8 cellular contexts compared by ENCODE assay signal in genomic region chr2:14633031-14633430, GRCh38. TPM values are rescaled to one million over a fixed set of nuclear protein-coding genes. Genes with fewer than 3 reads are reported as not detected.
A peak's percentile ranks its signal among the peaks of the same experiment; 100 is the strongest.
DNase-seq lines count a peak whose midpoint lies in the region; ATAC-seq and TF ChIP-seq lines count a peak whose summit lies in the region.

No MANE protein-coding gene starts in this region.

- H3K9me3 ChIP-seq in left ventricle myocardium inferior (replicated peaks) (no peaks in the 10 kb centered on the region), lung (ENCODE audit: control insufficient read depth in 2 of 2, insufficient read depth in 1 of 2, low read length in 1 of 2) (no peaks in the 10 kb centered on the region), vagina (no peaks in the 10 kb centered on the region)

- intact Hi-C loops in left ventricle myocardium inferior (cut with micrococcal nuclease) (no loop called here), left cardiac atrium (cut with DNase I) (no loop called here), vagina (cut with DNase I) (no loop called here)

- ATAC-seq in left cardiac atrium (no peak), lung (ENCODE audit: insufficient read depth, low FRiP score) (no peak)

- WGBS in lung, 2 donors = 4 to 10% methylated on average over 14 of the region's 14 CpGs

- no peak for TF ChIP-seq POLR2A in vagina (IDR thresholded peaks at IDR 0.05)

- H3K4me3 ChIP-seq in left ventricle myocardium inferior (peak overlapping the region; percentile 73), lung (peak overlapping the region; percentile 38), vagina (peak overlapping the region; percentile 47 to 54)

- TF ChIP-seq CTCF in left ventricle myocardium inferior (IDR thresholded peaks at IDR 0.05; ENCODE audit: borderline replicate concordance) (no peak), lung (IDR thresholded peaks at IDR 0.05; ENCODE audit: control extremely low read depth, extremely low read depth) (no peak), vagina (IDR thresholded peaks at IDR 0.05) (no peak)

- H3K27me3 ChIP-seq in left ventricle myocardium inferior (ENCODE audit: low read depth) (peaks cover 91% of the 10 kb centered on the region), lung (ENCODE audit: control insufficient read depth, insufficient read depth) (no peaks in the 10 kb centered on the region), vagina (no peaks in the 10 kb centered on the region)

- H3K4me1 ChIP-seq in left ventricle myocardium inferior (peaks cover 43% of the 10 kb centered on the region), lung (ENCODE audit: control insufficient read depth in 2 of 2, insufficient read depth in 2 of 2, low read length in 2 of 2) (peaks cover 5 to 6% of the 10 kb centered on the region in 2 donors), vagina (peaks cover 30% of the 10 kb centered on the region)

- H3K36me3 ChIP-seq in left ventricle myocardium inferior (no peaks in the 10 kb centered on the region), lung (ENCODE audit: control insufficient read depth in 2 of 2, insufficient read depth in 2 of 2, low read length in 2 of 2) (no peaks in the 10 kb centered on the region), vagina (no peaks in the 10 kb centered on the region)

- H3K27ac ChIP-seq in left ventricle myocardium inferior (replicated peaks) = no peak overlapping the region
- H3K27ac ChIP-seq in caudate nucleus (ENCODE audit: low read depth, low read length) = peak overlapping the region; percentile 78
- H3K27ac ChIP-seq in lung (ENCODE audit: low read depth in 1 of 2, low read length in 1 of 2) = no peak overlapping the region
- peak overlapping the region; percentile 75 for H3K27ac ChIP-seq in vagina

- DNase-seq in left ventricle myocardium inferior (no peak), left cardiac atrium (no peak), caudate nucleus (lab: John Stamatoyannopoulos, UW) (peak in 11 of 61 donors; percentile 6 to 63 (median 28)), lung (ENCODE audit: low spot score) (no peak), vagina (ENCODE audit: extremely low spot score in 2 of 2) (no peak), UCSD-AML1 (lab: John Stamatoyannopoulos, UW; ENCODE audit: unreplicated experiment) (no peak), globus pallidus (ENCODE audit: low spot score) (no peak)
- DNase-seq in activated CD4-positive, alpha-beta T cell treated with anti-CD3 and anti-CD28 coated beads, Interleukin-2, amount 50 U/mL, for 48 hours = no peak

RNA-seq across cellular contexts. Expression of gene LRATD1, which starts 0.5 kb away (rescaled TPM):
- total RNA-seq in left ventricle myocardium inferior (3.1 TPM), left cardiac atrium (1 to 10 TPM in 1 of 2 donors, under 1 TPM in 1; 0.80 to 2.9 TPM), lung (10 to 100 TPM; 11.0 to 23.0 TPM), vagina (32.7 TPM)
- polyA plus RNA-seq in lung = 1 to 10 TPM; 3.7 to 7.1 TPM

Comparison
In these comparisons a context has a peak if more than half of its experiments do, and no peak if none do; other contexts are left out.
1. H3K27ac ChIP-seq: peak in caudate nucleus (single experiment) and vagina (single experiment); none in left ventricle myocardium inferior (single experiment) and lung (0 of 2).
2. Peak in every context shown above with its lines, with median percentiles within 50 percentile points of each other: H3K4me3 ChIP-seq.